ENCODE assay signal across 15 cellular contexts in genomic region chr1:153928245-153928644, GRCh38. TPM values are rescaled to one million over a fixed set of nuclear protein-coding genes. Genes with fewer than 3 reads are reported as not detected.
A peak's percentile ranks its signal among the peaks of the same experiment; 100 is the strongest.
DNase-seq lines count a peak whose midpoint lies in the region; ATAC-seq, FAIRE-seq and TF ChIP-seq lines count a peak whose summit lies in the region.
"Had no signal": no experiment of that assay in that cellular context is flagged by ENCODE, and none has a peak within 500 bp of the region (broad histone marks: within the 10 kb centered on the region; RNA-seq: fewer than 3 reads in every experiment).

No MANE protein-coding gene starts in this region.

- H3K27me3 ChIP-seq in left ventricle myocardium inferior (ENCODE audit: low read depth), result no peaks in the 10 kb centered on the region
- H3K27me3 ChIP-seq: SJCRH30 had no signal

- peak overlapping the region; percentile 37 for H3K27ac Mint-ChIP-seq in activated T-helper 2 cell treated with anti-CD3 and anti-CD28 coated beads, Interferon-gamma antibody, Interleukin-2, Interleukin-4, amounts not matched to agents 10 μg/mL and 5 μg/mL and 100 μg/mL, durations not matched to agents 14 hours and 24 hours and 36 hours
- H3K27ac Mint-ChIP-seq in memory B cell, result peak overlapping the region; percentile 40

- no peak for ATAC-seq in Right ventricle myocardium superior (ENCODE audit: poor library complexity)
- no peak for ATAC-seq in memory B cell (ENCODE audit: low read depth)
- no peak for ATAC-seq in HG03342 (IDR thresholded peaks at IDR 0.05; ENCODE audit: unreplicated experiment)
- ATAC-seq: HepG2 had no signal

- peaks cover 6% of the 10 kb centered on the region for H3K4me1 Mint-ChIP-seq in activated T-helper 2 cell treated with anti-CD3 and anti-CD28 coated beads, Interferon-gamma antibody, Interleukin-2, Interleukin-4, amounts not matched to agents 10 μg/mL and 5 μg/mL and 100 μg/mL, durations not matched to agents 14 hours and 24 hours and 36 hours (ENCODE audit: low read depth)
- H3K4me1 Mint-ChIP-seq in memory B cell, result peaks cover 8% of the 10 kb centered on the region

- peaks cover 18% of the 10 kb centered on the region for H3K36me3 ChIP-seq in left ventricle myocardium inferior
- H3K36me3 ChIP-seq: SJCRH30 had no signal

- TF ChIP-seq CTCF in left ventricle myocardium inferior (IDR thresholded peaks at IDR 0.05; ENCODE audit: borderline replicate concordance), result no peak

- peaks cover 31% of the 10 kb centered on the region for H3K36me3 Mint-ChIP-seq in activated T-helper 2 cell treated with anti-CD3 and anti-CD28 coated beads, Interferon-gamma antibody, Interleukin-2, Interleukin-4, amounts not matched to agents 10 μg/mL and 5 μg/mL and 100 μg/mL, durations not matched to agents 14 hours and 24 hours and 36 hours (ENCODE audit: low read depth)
- H3K36me3 Mint-ChIP-seq in memory B cell, result peaks cover 16% of the 10 kb centered on the region

- FAIRE-seq in RCC 7860 (lab: Jason Lieb, UNC), result no peak
- FAIRE-seq: G401.6, HepG2 had no signal

- no peak for DNase-seq in left ventricle myocardium inferior
- DNase-seq in Right ventricle myocardium superior, result no peak
- DNase-seq in activated T-helper 2 cell treated with anti-CD3 and anti-CD28 coated beads, Interferon-gamma antibody, Interleukin-2, Interleukin-4, amounts not matched to agents 10 μg/mL and 5 μg/mL and 100 μg/mL, durations not matched to agents 14 hours and 24 hours and 36 hours (ENCODE audit: low spot score), result no peak
- no peak for DNase-seq in memory B cell (ENCODE audit: low spot score in 2 of 2)
- DNase-seq in germinal center (ENCODE audit: low spot score), result no peak
- DNase-seq in RCC 7860 (ENCODE audit: low spot score), result no peak
- no peak for DNase-seq in COLO668 (lab: John Stamatoyannopoulos, UW; ENCODE audit: unreplicated experiment)
- DNase-seq: activated CD4-positive, CD25-positive, alpha-beta regulatory T cell; activated gamma-delta T cell treated with Interleukin-2 at 50 U/mL for 16 hours; NCI-H146; SJCRH30; stimulated activated naive CD4-positive, alpha-beta T cell treated with Interleukin-2 at 50 U/mL for 16 hours had no signal

- no peaks in the 10 kb centered on the region for H3K9me3 ChIP-seq in left ventricle myocardium inferior (replicated peaks)
- H3K9me3 ChIP-seq: SJCRH30 had no signal

- H3K27ac ChIP-seq in left ventricle myocardium inferior (replicated peaks), result peak overlapping the region; percentile 63
- H3K27ac ChIP-seq: SJCRH30 had no signal

- no peak overlapping the region for H3K4me3 ChIP-seq in left ventricle myocardium inferior
- H3K4me3 ChIP-seq: SJCRH30 had no signal

- no peaks in the 10 kb centered on the region for H3K27me3 Mint-ChIP-seq in activated T-helper 2 cell treated with anti-CD3 and anti-CD28 coated beads, Interferon-gamma antibody, Interleukin-2, Interleukin-4, amounts not matched to agents 10 μg/mL and 5 μg/mL and 100 μg/mL, durations not matched to agents 14 hours and 24 hours and 36 hours (ENCODE audit: low read depth)
- H3K27me3 Mint-ChIP-seq in memory B cell, result no peaks in the 10 kb centered on the region

- H3K9me3 Mint-ChIP-seq in activated T-helper 2 cell treated with anti-CD3 and anti-CD28 coated beads, Interferon-gamma antibody, Interleukin-2, Interleukin-4, amounts not matched to agents 10 μg/mL and 5 μg/mL and 100 μg/mL, durations not matched to agents 14 hours and 24 hours and 36 hours, result no peaks in the 10 kb centered on the region
- no peaks in the 10 kb centered on the region for H3K9me3 Mint-ChIP-seq in memory B cell

- H3K4me3 Mint-ChIP-seq in activated T-helper 2 cell treated with anti-CD3 and anti-CD28 coated beads, Interferon-gamma antibody, Interleukin-2, Interleukin-4, amounts not matched to agents 10 μg/mL and 5 μg/mL and 100 μg/mL, durations not matched to agents 14 hours and 24 hours and 36 hours (ENCODE audit: low read depth), result no peak overlapping the region
- no peak overlapping the region for H3K4me3 Mint-ChIP-seq in memory B cell

- peaks cover 26% of the 10 kb centered on the region for H3K4me1 ChIP-seq in left ventricle myocardium inferior

- intact Hi-C loops in left ventricle myocardium inferior (cut with micrococcal nuclease), result no loop called here
- intact Hi-C loops in Right ventricle myocardium superior (cut with DNase I), result no loop called here
- intact Hi-C loops in activated T-helper 2 cell treated with anti-CD3 and anti-CD28 coated beads, Interferon-gamma antibody, Interleukin-2, Interleukin-4, amounts not matched to agents 10 μg/mL and 5 μg/mL and 100 μg/mL, durations not matched to agents 14 hours and 24 hours and 36 hours (cut with micrococcal nuclease), result no loop called here

RNA-seq across cellular contexts. Expression of gene GATAD2B, which starts 5.5 kb away (rescaled TPM):
- total RNA-seq in left ventricle myocardium inferior (35.4 TPM), Right ventricle myocardium superior (30.1 TPM)
- 70.0 and 70.2 TPM in 2 replicates for total RNA-seq in activated T-helper 2 cell treated with anti-CD3 and anti-CD28 coated beads, Interferon-gamma antibody, Interleukin-2, Interleukin-4, amounts not matched to agents 10 μg/mL and 5 μg/mL and 100 μg/mL, durations not matched to agents 14 hours and 24 hours and 36 hours

RNA-seq across cellular contexts. Expression of gene DENND4B, which starts 18.3 kb away (rescaled TPM):
- total RNA-seq in left ventricle myocardium inferior (44.6 TPM), Right ventricle myocardium superior (45.5 TPM)
- total RNA-seq in activated T-helper 2 cell treated with anti-CD3 and anti-CD28 coated beads, Interferon-gamma antibody, Interleukin-2, Interleukin-4, amounts not matched to agents 10 μg/mL and 5 μg/mL and 100 μg/mL, durations not matched to agents 14 hours and 24 hours and 36 hours, result 124 TPM in 2 replicates

RNA-seq across cellular contexts. Expression of gene CRTC2, which starts 30.2 kb away (rescaled TPM):
- total RNA-seq in left ventricle myocardium inferior, result 19.7 TPM
- total RNA-seq in Right ventricle myocardium superior, result 20.8 TPM
- total RNA-seq in activated T-helper 2 cell treated with anti-CD3 and anti-CD28 coated beads, Interferon-gamma antibody, Interleukin-2, Interleukin-4, amounts not matched to agents 10 μg/mL and 5 μg/mL and 100 μg/mL, durations not matched to agents 14 hours and 24 hours and 36 hours, result 71.6 and 79.1 TPM in 2 replicates

RNA-seq across cellular contexts. Expression of gene SLC39A1, which starts 35.1 kb away (rescaled TPM):
- total RNA-seq in left ventricle myocardium inferior (39.8 TPM), Right ventricle myocardium superior (46.9 TPM)
- total RNA-seq in activated T-helper 2 cell treated with anti-CD3 and anti-CD28 coated beads, Interferon-gamma antibody, Interleukin-2, Interleukin-4, amounts not matched to agents 10 μg/mL and 5 μg/mL and 100 μg/mL, durations not matched to agents 14 hours and 24 hours and 36 hours, result 74.8 and 76.5 TPM in 2 replicates

RNA-seq across cellular contexts. Expression of gene CREB3L4, which starts 39.5 kb away (rescaled TPM):
- total RNA-seq in left ventricle myocardium inferior (4.8 TPM), Right ventricle myocardium superior (4.1 TPM)
- 12.5 TPM in 2 replicates for total RNA-seq in activated T-helper 2 cell treated with anti-CD3 and anti-CD28 coated beads, Interferon-gamma antibody, Interleukin-2, Interleukin-4, amounts not matched to agents 10 μg/mL and 5 μg/mL and 100 μg/mL, durations not matched to agents 14 hours and 24 hours and 36 hours
